Comparison of ENCODE assay signal across 8 cellular contexts in the genomic region with DNA sequence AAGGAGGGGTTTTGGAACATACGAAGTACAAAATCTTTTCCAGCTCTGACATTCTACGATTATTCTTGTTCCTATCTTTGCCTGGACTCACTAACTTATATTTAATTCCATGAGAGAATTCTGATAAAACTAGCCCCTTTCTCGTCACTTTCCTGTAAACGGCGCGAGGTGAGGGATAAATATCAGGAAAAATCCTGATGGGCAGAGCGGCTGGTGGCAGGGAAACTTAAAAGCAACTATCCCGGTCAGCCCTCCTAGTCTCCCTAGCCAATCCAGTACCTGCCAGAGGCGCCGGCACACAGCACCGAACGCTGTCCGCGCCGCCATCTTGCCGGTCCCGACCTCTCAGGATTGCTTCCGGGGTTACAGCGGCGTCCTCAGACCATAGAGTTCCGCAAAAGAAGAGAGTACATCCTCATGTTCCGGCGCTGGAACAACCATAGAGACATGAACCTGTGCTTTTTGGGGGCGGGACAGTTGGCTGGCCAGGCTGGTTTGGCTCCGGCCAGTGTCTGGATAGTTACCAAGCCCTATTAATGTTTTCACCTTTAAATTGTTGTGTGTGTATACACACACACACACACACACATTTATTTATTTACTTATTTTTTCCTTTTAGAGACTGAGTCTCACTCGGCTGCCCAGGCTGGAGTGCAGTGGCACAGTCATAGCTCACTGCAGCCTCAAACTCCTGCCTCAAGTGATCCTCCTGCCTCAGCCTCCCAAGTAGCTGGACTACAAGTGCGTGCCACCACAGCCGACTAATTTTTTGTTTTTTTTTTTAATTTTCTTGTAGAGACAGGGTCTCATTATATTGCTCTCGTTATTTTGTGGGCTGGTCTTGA. TPM values are rescaled to one million over a fixed set of nuclear protein-coding genes. Genes with fewer than 3 reads are reported as not detected.
DNase-seq lines count a peak whose midpoint lies in the region; ATAC-seq and TF ChIP-seq lines count a peak whose summit lies in the region.

A gene (minus strand): TSS at position 339 of the 845 bp plus-strand sequence. CDS start 12 bp downstream, at position 327.

- no peaks in the 10 kb centered on the region for H3K4me1 ChIP-seq in BE2C
- H3K4me1 ChIP-seq in colonic mucosa: no peaks in the 10 kb centered on the region

- H3K4me3 ChIP-seq in BE2C (ENCODE audit: low read depth, low read length) (peak within 1 kb of the TSS; percentile 95), colonic mucosa (peak within 1 kb of the TSS; percentile 59)

- DNase-seq in BE2C (peak; percentile 93), GM19240 (ENCODE audit: insufficient read length, low spot score) (peak; percentile 74), NCI-H526 (lab: John Stamatoyannopoulos, UW) (peak; percentile 94 to 97), colonic mucosa (peak; percentile 94)
- DNase-seq in activated CD4-positive, alpha-beta T cell treated with anti-CD3 and anti-CD28 coated beads for 48 hours: peak; percentile 94
- DNase-seq in stimulated activated CD4-positive, alpha-beta T cell treated with anti-CD3 and anti-CD28 coated beads, Interleukin-1b, Interleukin-23, amount 100 ng/mL, for 4 hours (ENCODE audit: low read depth in 2 of 2): peak; percentile 81 to 85

- no peaks in the 10 kb centered on the region for H3K9me3 ChIP-seq in BE2C
- H3K9me3 ChIP-seq in colonic mucosa: no peaks in the 10 kb centered on the region

- peak within 1 kb of the TSS; percentile 75 to 77 for H3K9ac ChIP-seq in colonic mucosa (ENCODE audit: low read depth in 2 of 2, low read length in 2 of 2)

- peaks cover 14% of the 10 kb centered on the region for H3K36me3 ChIP-seq in BE2C
- H3K36me3 ChIP-seq in colonic mucosa: no peaks in the 10 kb centered on the region

- TF ChIP-seq CTCF in BE2C (IDR thresholded peaks at IDR 0.05; ENCODE audit: low read depth, low read length): no peak
- TF ChIP-seq CTCF in colonic mucosa (IDR thresholded peaks at IDR 0.05): no peak

- no peaks in the 10 kb centered on the region for H3K27me3 ChIP-seq in BE2C
- no peaks in the 10 kb centered on the region for H3K27me3 ChIP-seq in colonic mucosa
- no peaks in the 10 kb centered on the region for H3K27me3 ChIP-seq in layer of hippocampus (ENCODE audit: control insufficient read depth, insufficient read depth, low read length)

- H3K27ac ChIP-seq in colonic mucosa (peak within 1 kb of the TSS; percentile 34), layer of hippocampus (ENCODE audit: low read depth, low read length) (peak within 1 kb of the TSS; percentile 40)

- intact Hi-C loops in colonic mucosa (cut with DNase I): no loop called here

- peak; percentile 92 for ATAC-seq in HG03460 (IDR thresholded peaks at IDR 0.05; ENCODE audit: unreplicated experiment)

RNA-seq across cellular contexts. Expression of the gene that starts here (rescaled TPM):
- 52.2 TPM for polyA plus RNA-seq in BE2C (2012; ENCODE audit: insufficient read depth, insufficient read length, low read depth)
- 10 to 100 TPM; 32.5 to 33.0 TPM for total RNA-seq in colonic mucosa

Comparison
In these comparisons a context has a peak if more than half of its experiments do, and no peak if none do; other contexts are left out.
1. Peak in every context shown above with its lines: DNase-seq, ATAC-seq, H3K4me3 ChIP-seq and H3K27ac ChIP-seq.